Comparison of ENCODE assay signal across 1 cellular context in genomic region chr1:145281037-145281727, GRCh38.
TF ChIP-seq lines count a peak whose summit lies in the region.

No MANE protein-coding gene starts in this region.

TF ChIP-seq in HEK293, 187 proteins besides CTCF, POLR2A, EP300 and RAD21 (continued from another document and continues in another):
- TF ChIP-seq AEBP2 (tag by site-specific recombination; IDR thresholded peaks at IDR 0.05; ENCODE audit: borderline replicate concordance): peak; percentile 90; the same call in 1 of the 2 replicates
- TF ChIP-seq KLF16 (tag by site-specific recombination; IDR thresholded peaks at IDR 0.05): peak; percentile 54; the same call in 1 of the 2 replicates
- 0 out of 2 replicates have a peak, but pooled peaks have one; percentile 45 for TF ChIP-seq SCRT2 (tag by site-specific recombination; IDR thresholded peaks at IDR 0.05)
- TF ChIP-seq ZNF692 (tag by site-specific recombination; IDR thresholded peaks at IDR 0.05): peak; percentile 81; the same call in 1 of the 2 replicates
- peak; percentile 82 for TF ChIP-seq ZNF391 (tag by site-specific recombination; IDR thresholded peaks at IDR 0.05; ENCODE audit: borderline replicate concordance, low read depth)
- TF ChIP-seq ZNF2 (tag by site-specific recombination; IDR thresholded peaks at IDR 0.05): peak; percentile 98
- TF ChIP-seq ZFP3 (tag by site-specific recombination; IDR thresholded peaks at IDR 0.05; ENCODE audit: low read depth): peak; percentile 61; the same call in 1 of the 2 replicates
- TF ChIP-seq ZIC2 (tag by site-specific recombination; IDR thresholded peaks at IDR 0.05): 0 out of 2 replicates have a peak, but pooled peaks have one; percentile 31
- TF ChIP-seq SP3 (tag by site-specific recombination; IDR thresholded peaks at IDR 0.05): peak; percentile 67
- TF ChIP-seq ZNF501 (tag by site-specific recombination; IDR thresholded peaks at IDR 0.05): peak; percentile 98
- TF ChIP-seq KLF9 (tag by site-specific recombination; IDR thresholded peaks at IDR 0.05; ENCODE audit: low read depth): peak; percentile 38; the same call in 1 of the 2 replicates
- TF ChIP-seq ZNF76 (tag by site-specific recombination; IDR thresholded peaks at IDR 0.05; ENCODE audit: borderline replicate concordance, low read depth): peak; percentile 65; the same call in 1 of the 2 replicates
- TF ChIP-seq GFI1B (tag by site-specific recombination; IDR thresholded peaks at IDR 0.05): peak; percentile 81; the same call in 1 of the 2 replicates
- peak; percentile 40; the same call in 1 of the 2 replicates for TF ChIP-seq ZSCAN4 (tag by site-specific recombination; IDR thresholded peaks at IDR 0.05)
- peak; percentile 30; the same call in 1 of the 2 replicates for TF ChIP-seq OVOL3 (tag by site-specific recombination; IDR thresholded peaks at IDR 0.05)
- 0 out of 2 replicates have a peak, but pooled peaks have one; percentile 74 for TF ChIP-seq ZNF792 (tag by site-specific recombination; IDR thresholded peaks at IDR 0.05)
- TF ChIP-seq ZNF843 (tag by site-specific recombination; IDR thresholded peaks at IDR 0.05): peak; percentile 87
- TF ChIP-seq ZNF664 (tag by site-specific recombination; IDR thresholded peaks at IDR 0.05): 0 out of 2 replicates have a peak, but pooled peaks have one; percentile 13
- TF ChIP-seq BCL6B (tag by site-specific recombination; IDR thresholded peaks at IDR 0.05): peak; percentile 61
- peak; percentile 90 for TF ChIP-seq ZNF449 (tag by site-specific recombination; IDR thresholded peaks at IDR 0.05)
- peak; percentile 74 for TF ChIP-seq KLF7 (tag by site-specific recombination; IDR thresholded peaks at IDR 0.05; ENCODE audit: borderline replicate concordance)
- peak; percentile 74 for TF ChIP-seq PATZ1 (tag by site-specific recombination; IDR thresholded peaks at IDR 0.05)
- peak; percentile 98 for TF ChIP-seq GLI4 (tag by site-specific recombination; IDR thresholded peaks at IDR 0.05)
- peak; percentile 100 for TF ChIP-seq ZEB2 (tag by site-specific recombination; IDR thresholded peaks at IDR 0.05)
- TF ChIP-seq ZNF10 (tag by site-specific recombination; IDR thresholded peaks at IDR 0.05): peak; percentile 85; the same call in 1 of the 2 replicates
- TF ChIP-seq ZSCAN23 (tag by site-specific recombination; IDR thresholded peaks at IDR 0.05): peak; percentile 96
- peak; percentile 90 for TF ChIP-seq IKZF3 (tag by site-specific recombination; IDR thresholded peaks at IDR 0.05)
- TF ChIP-seq ZNF596 (tag by site-specific recombination; IDR thresholded peaks at IDR 0.05): peak; percentile 75
- TF ChIP-seq ZNF660 (tag by site-specific recombination; IDR thresholded peaks at IDR 0.05): peak; percentile 99
- peak; percentile 53; the same call in 1 of the 2 replicates for TF ChIP-seq ZBTB7A (tag by site-specific recombination; IDR thresholded peaks at IDR 0.05; ENCODE audit: low read depth)
- peak; percentile 89 for TF ChIP-seq ZNF18 (tag by site-specific recombination; IDR thresholded peaks at IDR 0.05)
- TF ChIP-seq ZNF394 (tag by site-specific recombination; IDR thresholded peaks at IDR 0.05; ENCODE audit: borderline replicate concordance): peak; percentile 93
- peak; percentile 79; the same call in 1 of the 2 replicates for TF ChIP-seq ZNF768 (tag by site-specific recombination; IDR thresholded peaks at IDR 0.05)
- peak; percentile 88 for TF ChIP-seq ZNF561 (tag by site-specific recombination; IDR thresholded peaks at IDR 0.05; ENCODE audit: borderline replicate concordance)
- TF ChIP-seq ZSCAN18 (tag by site-specific recombination; IDR thresholded peaks at IDR 0.05): peak; percentile 78; the same call in 1 of the 2 replicates
- peak; percentile 83 for TF ChIP-seq ZSCAN16 (tag by site-specific recombination; IDR thresholded peaks at IDR 0.05)
- peak; percentile 97 for TF ChIP-seq MZF1 (tag by site-specific recombination; IDR thresholded peaks at IDR 0.05; ENCODE audit: borderline replicate concordance)
- peak; percentile 49 for TF ChIP-seq KLF1 (tag by site-specific recombination; IDR thresholded peaks at IDR 0.05)
- TF ChIP-seq ZSCAN5A (tag by site-specific recombination; IDR thresholded peaks at IDR 0.05): peak; percentile 99
- peak; percentile 92 for TF ChIP-seq ZBTB11 (tag by site-specific recombination; conservative IDR thresholded peaks at IDR 0.05; ENCODE audit: low read depth)
- TF ChIP-seq ZNF121 (tag by site-specific recombination; IDR thresholded peaks at IDR 0.05): peak; percentile 91
- TF ChIP-seq ZNF23 (tag by site-specific recombination; IDR thresholded peaks at IDR 0.05; ENCODE audit: borderline replicate concordance): 0 out of 2 replicates have a peak, but pooled peaks have one; percentile 31
- TF ChIP-seq ZNF624 (tag by site-specific recombination; IDR thresholded peaks at IDR 0.05): peak; percentile 84; the same call in 1 of the 2 replicates
